ENCODE assay signal across 1 cellular context in the genomic region with DNA sequence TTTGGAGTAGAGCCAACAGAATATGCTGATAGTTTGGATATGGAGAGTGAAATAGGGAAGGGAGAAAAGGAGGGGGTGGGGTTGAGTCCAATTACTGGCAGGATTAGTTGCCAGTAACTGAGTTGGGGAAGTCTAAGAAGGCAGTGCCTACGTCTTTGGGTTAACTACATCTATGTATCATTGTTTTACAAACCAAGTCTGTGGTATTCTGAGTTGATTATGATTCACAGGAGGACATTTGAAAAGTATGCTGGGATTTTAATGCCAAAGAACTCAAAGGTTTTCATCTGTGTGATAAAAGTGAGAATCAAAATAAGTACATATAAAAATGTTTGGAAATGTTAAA.
TF ChIP-seq lines count a peak whose summit lies in the region.

No MANE protein-coding gene starts in this region.

TF ChIP-seq in GM23338, 12 proteins besides CTCF, POLR2A, EP300 and RAD21 (continued from another document):
- TF ChIP-seq ZNF462 (CRISPR knock-in tag; IDR thresholded peaks at IDR 0.05) (no peak), STAT1 (IDR thresholded peaks at IDR 0.05; ENCODE audit: unreplicated experiment) (no peak)
TF ChIP-seq in GM23338: peak in this region for 0.
